ENCODE assay signal across 1 cellular context in the genomic region with DNA sequence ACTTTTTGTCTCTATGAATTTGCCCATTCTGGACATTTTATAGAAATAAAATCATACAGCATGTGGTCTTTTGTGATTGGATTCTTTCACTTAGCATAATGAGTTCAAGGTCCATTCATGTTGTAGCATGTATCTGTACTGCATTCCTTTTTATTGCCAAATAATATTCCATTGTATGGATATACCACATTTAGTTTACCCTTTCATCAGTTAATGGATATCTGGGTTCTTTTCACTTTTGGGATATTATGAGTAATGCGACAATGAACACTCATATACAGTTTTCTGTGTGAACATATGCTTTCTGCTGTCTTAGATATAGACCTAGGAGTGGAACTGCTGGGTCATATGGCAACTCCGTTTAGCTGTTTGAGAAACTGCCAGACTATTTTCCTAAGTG.
TF ChIP-seq lines count a peak whose summit lies in the region.

No MANE protein-coding gene starts in this region.

TF ChIP-seq in HEK293, 187 proteins besides CTCF, POLR2A, EP300 and RAD21:
- TF ChIP-seq SETDB1 (IDR thresholded peaks at IDR 0.05; ENCODE audit: insufficient read length, low read length) = peak; percentile 40
- TF ChIP-seq ZNF146 (tag by site-specific recombination; IDR thresholded peaks at IDR 0.05) = peak; percentile 37; the same call in 1 of the 2 replicates
- TF ChIP-seq, protein P1, sequence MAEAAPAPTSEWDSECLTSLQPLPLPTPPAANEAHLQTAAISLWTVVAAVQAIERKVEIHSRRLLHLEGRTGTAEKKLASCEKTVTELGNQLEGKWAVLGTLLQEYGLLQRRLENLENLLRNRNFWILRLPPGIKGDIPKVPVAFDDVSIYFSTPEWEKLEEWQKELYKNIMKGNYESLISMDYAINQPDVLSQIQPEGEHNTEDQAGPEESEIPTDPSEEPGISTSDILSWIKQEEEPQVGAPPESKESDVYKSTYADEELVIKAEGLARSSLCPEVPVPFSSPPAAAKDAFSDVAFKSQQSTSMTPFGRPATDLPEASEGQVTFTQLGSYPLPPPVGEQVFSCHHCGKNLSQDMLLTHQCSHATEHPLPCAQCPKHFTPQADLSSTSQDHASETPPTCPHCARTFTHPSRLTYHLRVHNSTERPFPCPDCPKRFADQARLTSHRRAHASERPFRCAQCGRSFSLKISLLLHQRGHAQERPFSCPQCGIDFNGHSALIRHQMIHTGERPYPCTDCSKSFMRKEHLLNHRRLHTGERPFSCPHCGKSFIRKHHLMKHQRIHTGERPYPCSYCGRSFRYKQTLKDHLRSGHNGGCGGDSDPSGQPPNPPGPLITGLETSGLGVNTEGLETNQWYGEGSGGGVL (tag by site-specific recombination; IDR thresholded peaks at IDR 0.05) = no peak
